In the genomic region with DNA sequence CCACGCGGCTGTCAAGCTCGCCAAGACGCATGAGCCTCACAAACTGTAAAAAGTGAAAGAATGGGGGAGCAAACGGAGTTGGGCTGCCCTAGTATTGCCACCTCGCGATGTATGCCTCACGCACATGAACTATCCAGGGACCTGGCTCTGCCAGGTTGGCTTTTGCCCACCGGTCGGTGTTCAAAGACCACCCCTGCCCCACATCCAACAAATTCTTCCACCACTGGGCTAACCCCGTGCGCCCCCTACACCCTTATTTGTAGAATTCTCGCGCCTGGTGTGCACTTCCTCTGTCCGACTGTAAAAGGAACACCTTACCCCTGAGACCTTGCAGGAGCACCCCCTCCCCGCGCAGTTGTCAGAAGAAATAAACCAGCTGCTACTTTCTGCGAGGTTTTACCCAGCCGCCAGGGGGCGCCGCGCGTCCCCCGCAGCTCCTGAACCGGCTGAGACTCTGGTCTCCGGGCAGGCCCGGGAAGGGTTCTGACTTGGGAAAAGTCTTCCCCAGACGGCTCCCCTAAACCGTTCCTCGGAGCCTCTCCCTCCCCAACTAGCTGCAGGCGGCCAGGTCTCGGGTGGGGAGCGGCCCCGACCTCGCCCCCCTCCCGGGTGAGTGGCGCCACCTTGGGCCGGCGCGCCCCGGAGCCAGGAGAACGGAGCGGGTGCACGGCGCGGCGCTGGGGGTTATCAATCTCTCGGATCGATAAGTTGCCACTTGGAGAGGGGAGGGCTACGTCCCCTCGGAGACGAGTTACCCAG, we compare ENCODE assay signal across 1 cellular context.
TF ChIP-seq lines count a peak whose summit lies in the region.

No MANE protein-coding gene starts in this region.

TF ChIP-seq in HEK293, 187 proteins besides CTCF, POLR2A, EP300 and RAD21 (continued from another document and continues in another):
- TF ChIP-seq, protein P1, sequence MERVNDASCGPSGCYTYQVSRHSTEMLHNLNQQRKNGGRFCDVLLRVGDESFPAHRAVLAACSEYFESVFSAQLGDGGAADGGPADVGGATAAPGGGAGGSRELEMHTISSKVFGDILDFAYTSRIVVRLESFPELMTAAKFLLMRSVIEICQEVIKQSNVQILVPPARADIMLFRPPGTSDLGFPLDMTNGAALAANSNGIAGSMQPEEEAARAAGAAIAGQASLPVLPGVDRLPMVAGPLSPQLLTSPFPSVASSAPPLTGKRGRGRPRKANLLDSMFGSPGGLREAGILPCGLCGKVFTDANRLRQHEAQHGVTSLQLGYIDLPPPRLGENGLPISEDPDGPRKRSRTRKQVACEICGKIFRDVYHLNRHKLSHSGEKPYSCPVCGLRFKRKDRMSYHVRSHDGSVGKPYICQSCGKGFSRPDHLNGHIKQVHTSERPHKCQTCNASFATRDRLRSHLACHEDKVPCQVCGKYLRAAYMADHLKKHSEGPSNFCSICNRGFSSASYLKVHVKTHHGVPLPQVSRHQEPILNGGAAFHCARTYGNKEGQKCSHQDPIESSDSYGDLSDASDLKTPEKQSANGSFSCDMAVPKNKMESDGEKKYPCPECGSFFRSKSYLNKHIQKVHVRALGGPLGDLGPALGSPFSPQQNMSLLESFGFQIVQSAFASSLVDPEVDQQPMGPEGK (tag by site-specific recombination; IDR thresholded peaks at IDR 0.05): peak; percentile 67; the same call in 1 of the 2 replicates
- TF ChIP-seq, protein P2, sequence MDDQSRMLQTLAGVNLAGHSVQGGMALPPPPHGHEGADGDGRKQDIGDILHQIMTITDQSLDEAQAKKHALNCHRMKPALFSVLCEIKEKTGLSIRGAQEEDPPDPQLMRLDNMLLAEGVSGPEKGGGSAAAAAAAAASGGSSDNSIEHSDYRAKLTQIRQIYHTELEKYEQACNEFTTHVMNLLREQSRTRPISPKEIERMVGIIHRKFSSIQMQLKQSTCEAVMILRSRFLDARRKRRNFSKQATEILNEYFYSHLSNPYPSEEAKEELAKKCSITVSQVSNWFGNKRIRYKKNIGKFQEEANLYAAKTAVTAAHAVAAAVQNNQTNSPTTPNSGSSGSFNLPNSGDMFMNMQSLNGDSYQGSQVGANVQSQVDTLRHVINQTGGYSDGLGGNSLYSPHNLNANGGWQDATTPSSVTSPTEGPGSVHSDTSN (CRISPR knock-in tag; IDR thresholded peaks at IDR 0.05): no peak
- 0 out of 2 replicates have a peak, but pooled peaks have one; percentile 22 for TF ChIP-seq IKZF3 (tag by site-specific recombination; IDR thresholded peaks at IDR 0.05)
- TF ChIP-seq HOXA7 (CRISPR knock-in tag; IDR thresholded peaks at IDR 0.05; ENCODE audit: borderline replicate concordance): no peak
- TF ChIP-seq ZBTB26 (tag by site-specific recombination; optimal IDR thresholded peaks at IDR 0.05): peak; percentile 45
- no peak for TF ChIP-seq GLI2 (tag by site-specific recombination; IDR thresholded peaks at IDR 0.05; ENCODE audit: borderline replicate concordance, low read depth)
- no peak for TF ChIP-seq ZNF776 (tag by site-specific recombination; IDR thresholded peaks at IDR 0.05; ENCODE audit: borderline replicate concordance)
- TF ChIP-seq ZNF488 (tag by site-specific recombination; IDR thresholded peaks at IDR 0.05): no peak
- no peak for TF ChIP-seq ZNF302 (tag by site-specific recombination; IDR thresholded peaks at IDR 0.05; ENCODE audit: low read depth)
- TF ChIP-seq, protein P3, sequence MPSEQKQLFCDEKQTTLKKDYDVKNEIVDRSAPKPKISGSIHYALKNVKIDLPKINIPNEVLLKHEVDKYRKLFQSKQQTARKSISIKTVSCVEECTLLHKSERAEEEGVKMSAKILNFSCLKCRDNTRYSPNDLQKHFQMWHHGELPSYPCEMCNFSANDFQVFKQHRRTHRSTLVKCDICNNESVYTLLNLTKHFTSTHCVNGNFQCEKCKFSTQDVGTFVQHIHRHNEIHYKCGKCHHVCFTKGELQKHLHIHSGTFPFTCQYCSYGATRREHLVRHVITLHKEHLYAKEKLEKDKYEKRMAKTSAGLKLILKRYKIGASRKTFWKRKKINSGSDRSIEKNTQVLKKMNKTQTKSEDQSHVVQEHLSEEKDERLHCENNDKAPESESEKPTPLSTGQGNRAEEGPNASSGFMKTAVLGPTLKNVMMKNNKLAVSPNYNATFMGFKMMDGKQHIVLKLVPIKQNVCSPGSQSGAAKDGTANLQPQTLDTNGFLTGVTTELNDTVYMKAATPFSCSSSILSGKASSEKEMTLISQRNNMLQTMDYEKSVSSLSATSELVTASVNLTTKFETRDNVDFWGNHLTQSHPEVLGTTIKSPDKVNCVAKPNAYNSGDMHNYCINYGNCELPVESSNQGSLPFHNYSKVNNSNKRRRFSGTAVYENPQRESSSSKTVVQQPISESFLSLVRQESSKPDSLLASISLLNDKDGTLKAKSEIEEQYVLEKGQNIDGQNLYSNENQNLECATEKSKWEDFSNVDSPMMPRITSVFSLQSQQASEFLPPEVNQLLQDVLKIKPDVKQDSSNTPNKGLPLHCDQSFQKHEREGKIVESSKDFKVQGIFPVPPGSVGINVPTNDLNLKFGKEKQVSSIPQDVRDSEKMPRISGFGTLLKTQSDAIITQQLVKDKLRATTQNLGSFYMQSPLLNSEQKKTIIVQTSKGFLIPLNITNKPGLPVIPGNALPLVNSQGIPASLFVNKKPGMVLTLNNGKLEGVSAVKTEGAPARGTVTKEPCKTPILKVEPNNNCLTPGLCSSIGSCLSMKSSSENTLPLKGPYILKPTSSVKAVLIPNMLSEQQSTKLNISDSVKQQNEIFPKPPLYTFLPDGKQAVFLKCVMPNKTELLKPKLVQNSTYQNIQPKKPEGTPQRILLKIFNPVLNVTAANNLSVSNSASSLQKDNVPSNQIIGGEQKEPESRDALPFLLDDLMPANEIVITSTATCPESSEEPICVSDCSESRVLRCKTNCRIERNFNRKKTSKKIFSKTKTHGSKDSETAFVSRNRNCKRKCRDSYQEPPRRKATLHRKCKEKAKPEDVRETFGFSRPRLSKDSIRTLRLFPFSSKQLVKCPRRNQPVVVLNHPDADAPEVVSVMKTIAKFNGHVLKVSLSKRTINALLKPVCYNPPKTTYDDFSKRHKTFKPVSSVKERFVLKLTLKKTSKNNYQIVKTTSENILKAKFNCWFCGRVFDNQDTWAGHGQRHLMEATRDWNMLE (tag by site-specific recombination; conservative IDR thresholded peaks at IDR 0.05; ENCODE audit: low read depth): no peak
- TF ChIP-seq ZNF274 (IDR thresholded peaks at IDR 0.05; ENCODE audit: low read length): no peak
- no peak for TF ChIP-seq ZNF274 (tag by site-specific recombination; IDR thresholded peaks at IDR 0.05; ENCODE audit: borderline replicate concordance)
- TF ChIP-seq ZIC2 (tag by site-specific recombination; IDR thresholded peaks at IDR 0.05): peak; percentile 58
- no peak for TF ChIP-seq ZNF404 (tag by site-specific recombination; IDR thresholded peaks at IDR 0.05)
- TF ChIP-seq ZNF18 (tag by site-specific recombination; IDR thresholded peaks at IDR 0.05): no peak
- TF ChIP-seq, protein P4, sequence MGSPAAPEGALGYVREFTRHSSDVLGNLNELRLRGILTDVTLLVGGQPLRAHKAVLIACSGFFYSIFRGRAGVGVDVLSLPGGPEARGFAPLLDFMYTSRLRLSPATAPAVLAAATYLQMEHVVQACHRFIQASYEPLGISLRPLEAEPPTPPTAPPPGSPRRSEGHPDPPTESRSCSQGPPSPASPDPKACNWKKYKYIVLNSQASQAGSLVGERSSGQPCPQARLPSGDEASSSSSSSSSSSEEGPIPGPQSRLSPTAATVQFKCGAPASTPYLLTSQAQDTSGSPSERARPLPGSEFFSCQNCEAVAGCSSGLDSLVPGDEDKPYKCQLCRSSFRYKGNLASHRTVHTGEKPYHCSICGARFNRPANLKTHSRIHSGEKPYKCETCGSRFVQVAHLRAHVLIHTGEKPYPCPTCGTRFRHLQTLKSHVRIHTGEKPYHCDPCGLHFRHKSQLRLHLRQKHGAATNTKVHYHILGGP (tag by site-specific recombination; IDR thresholded peaks at IDR 0.05): no peak
- TF ChIP-seq FEZF1 (tag by site-specific recombination; IDR thresholded peaks at IDR 0.05): peak; percentile 50; the same call in 1 of the 2 replicates
- no peak for TF ChIP-seq ZNF791 (tag by site-specific recombination; IDR thresholded peaks at IDR 0.05)
- TF ChIP-seq GLIS2 (tag by site-specific recombination; IDR thresholded peaks at IDR 0.05): peak; percentile 43
- no peak for TF ChIP-seq HOXC10 (CRISPR knock-in tag; IDR thresholded peaks at IDR 0.05)
- no peak for TF ChIP-seq ZSCAN23 (tag by site-specific recombination; IDR thresholded peaks at IDR 0.05)
- TF ChIP-seq ZNF654 (tag by site-specific recombination; IDR thresholded peaks at IDR 0.05; ENCODE audit: low read depth): peak; percentile 20
- TF ChIP-seq ZNF830 (tag by site-specific recombination; IDR thresholded peaks at IDR 0.05; ENCODE audit: low read depth): no peak
- peak; percentile 86 for TF ChIP-seq ZBTB8A (tag by site-specific recombination; IDR thresholded peaks at IDR 0.05)
- peak; percentile 70; the same call in 1 of the 2 replicates for TF ChIP-seq ZBTB20 (tag by site-specific recombination; IDR thresholded peaks at IDR 0.05)
- no peak for TF ChIP-seq ZNF513 (tag by site-specific recombination; IDR thresholded peaks at IDR 0.05)
- TF ChIP-seq ZNF660 (tag by site-specific recombination; IDR thresholded peaks at IDR 0.05): peak; percentile 53; the same call in 1 of the 2 replicates
- TF ChIP-seq ZNF121 (tag by site-specific recombination; IDR thresholded peaks at IDR 0.05): no peak
- no peak for TF ChIP-seq SETDB1 (IDR thresholded peaks at IDR 0.05; ENCODE audit: insufficient read length, low read length)
- TF ChIP-seq KLF7 (tag by site-specific recombination; IDR thresholded peaks at IDR 0.05; ENCODE audit: borderline replicate concordance): no peak
- no peak for TF ChIP-seq OVOL3 (tag by site-specific recombination; IDR thresholded peaks at IDR 0.05)
- TF ChIP-seq ZNF354C (tag by site-specific recombination; IDR thresholded peaks at IDR 0.05; ENCODE audit: borderline replicate concordance, low read depth): no peak
- TF ChIP-seq, protein P5, sequence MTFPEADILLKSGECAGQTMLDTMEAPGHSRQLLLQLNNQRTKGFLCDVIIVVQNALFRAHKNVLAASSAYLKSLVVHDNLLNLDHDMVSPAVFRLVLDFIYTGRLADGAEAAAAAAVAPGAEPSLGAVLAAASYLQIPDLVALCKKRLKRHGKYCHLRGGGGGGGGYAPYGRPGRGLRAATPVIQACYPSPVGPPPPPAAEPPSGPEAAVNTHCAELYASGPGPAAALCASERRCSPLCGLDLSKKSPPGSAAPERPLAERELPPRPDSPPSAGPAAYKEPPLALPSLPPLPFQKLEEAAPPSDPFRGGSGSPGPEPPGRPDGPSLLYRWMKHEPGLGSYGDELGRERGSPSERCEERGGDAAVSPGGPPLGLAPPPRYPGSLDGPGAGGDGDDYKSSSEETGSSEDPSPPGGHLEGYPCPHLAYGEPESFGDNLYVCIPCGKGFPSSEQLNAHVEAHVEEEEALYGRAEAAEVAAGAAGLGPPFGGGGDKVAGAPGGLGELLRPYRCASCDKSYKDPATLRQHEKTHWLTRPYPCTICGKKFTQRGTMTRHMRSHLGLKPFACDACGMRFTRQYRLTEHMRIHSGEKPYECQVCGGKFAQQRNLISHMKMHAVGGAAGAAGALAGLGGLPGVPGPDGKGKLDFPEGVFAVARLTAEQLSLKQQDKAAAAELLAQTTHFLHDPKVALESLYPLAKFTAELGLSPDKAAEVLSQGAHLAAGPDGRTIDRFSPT (tag by site-specific recombination; IDR thresholded peaks at IDR 0.05): no peak
- no peak for TF ChIP-seq KLF16 (tag by site-specific recombination; IDR thresholded peaks at IDR 0.05)
- TF ChIP-seq INSM2 (tag by site-specific recombination; IDR thresholded peaks at IDR 0.05): no peak
- TF ChIP-seq ZNF785 (tag by site-specific recombination; IDR thresholded peaks at IDR 0.05): no peak
- TF ChIP-seq ZBTB48 (tag by site-specific recombination; IDR thresholded peaks at IDR 0.05): peak; percentile 61; the same call in 1 of the 2 replicates
